Comparison of ENCODE assay signal across 8 cellular contexts in genomic region chr9:124254261-124254682, GRCh38. TPM values are rescaled to one million over a fixed set of nuclear protein-coding genes. Genes with fewer than 3 reads are reported as not detected.
A peak's percentile ranks its signal among the peaks of the same experiment; 100 is the strongest.
DNase-seq lines count a peak whose midpoint lies in the region; ATAC-seq, FAIRE-seq and TF ChIP-seq lines count a peak whose summit lies in the region.

No MANE protein-coding gene starts in this region.

- H3K4me1 ChIP-seq in endodermal cell (ENCODE audit: control insufficient read depth, insufficient read depth, low read length) = peaks cover 2% of the 10 kb centered on the region

- no peak overlapping the region for H3K4me3 Mint-ChIP-seq in activated naive CD8-positive, alpha-beta T cell treated with anti-CD3 and anti-CD28 coated beads for 36 hours
- no peak overlapping the region for H3K4me3 Mint-ChIP-seq in endodermal cell

- ATAC-seq in HG03060 (IDR thresholded peaks at IDR 0.05; ENCODE audit: low read depth, unreplicated experiment) (peak; percentile 56), HG03457 (IDR thresholded peaks at IDR 0.05; ENCODE audit: unreplicated experiment) (no peak), HG03025 (IDR thresholded peaks at IDR 0.05; ENCODE audit: low FRiP score, unreplicated experiment) (no peak)

- peak; percentile 93 for FAIRE-seq in GM19239 (lab: Jason Lieb, UNC)
- FAIRE-seq in HTR-8/SVneo (lab: Jason Lieb, UNC) = no peak

- H3K36me3 Mint-ChIP-seq in activated naive CD8-positive, alpha-beta T cell treated with anti-CD3 and anti-CD28 coated beads for 36 hours = peaks cover 5% of the 10 kb centered on the region
- no peaks in the 10 kb centered on the region for H3K36me3 Mint-ChIP-seq in endodermal cell (ENCODE audit: low read depth)

- H3K9me3 ChIP-seq in endodermal cell (ENCODE audit: control insufficient read depth, low read length) = no peaks in the 10 kb centered on the region

- H3K27me3 ChIP-seq in GM06990 (replicated peaks; ENCODE audit: control insufficient read depth, insufficient read depth, low read length) (no peaks in the 10 kb centered on the region), endodermal cell (ENCODE audit: control insufficient read depth, insufficient read depth, low read length, poor library complexity, severe bottlenecking) (no peaks in the 10 kb centered on the region)

- H3K4me1 Mint-ChIP-seq in activated naive CD8-positive, alpha-beta T cell treated with anti-CD3 and anti-CD28 coated beads for 36 hours = peaks cover 33% of the 10 kb centered on the region
- H3K4me1 Mint-ChIP-seq in endodermal cell = peaks cover 12% of the 10 kb centered on the region

- peak; percentile 78 for DNase-seq in GM06990 (ENCODE audit: extremely low read depth, insufficient read length)
- peak; percentile 65 for DNase-seq in GM19239 (ENCODE audit: insufficient read length, low spot score)
- peak; percentile 60 for DNase-seq in activated naive CD8-positive, alpha-beta T cell treated with anti-CD3 and anti-CD28 coated beads for 36 hours
- DNase-seq in endodermal cell = no peak
- no peak for DNase-seq in HTR-8/SVneo (ENCODE audit: insufficient read length, low spot score)

- 87 to 93% methylated on average over 9 to 10 of the region's 10 CpGs for WGBS in endodermal cell (ENCODE audit: insufficient coverage in 1 of 2, insufficient read length in 1 of 2), 2 experiments

- H3K4me3 ChIP-seq in GM06990 (replicated peaks; ENCODE audit: low read depth, low read length) (no peak overlapping the region; the same call in 1 of the 2 replicates), endodermal cell (ENCODE audit: low read length) (no peak overlapping the region)

- H3K27ac ChIP-seq in endodermal cell (ENCODE audit: low read depth, low read length) = no peak overlapping the region

- peak; percentile 10 for TF ChIP-seq CTCF in GM06990 (IDR thresholded peaks at IDR 0.05; ENCODE audit: insufficient read depth, low read length, poor library complexity, severe bottlenecking)
- no peak for TF ChIP-seq CTCF in endodermal cell (conservative IDR thresholded peaks at IDR 0.05)

- H3K9ac ChIP-seq in endodermal cell (ENCODE audit: extremely low read depth, low read length, poor library complexity, severe bottlenecking) = no peak overlapping the region

- no peak overlapping the region for H3K27ac Mint-ChIP-seq in activated naive CD8-positive, alpha-beta T cell treated with anti-CD3 and anti-CD28 coated beads for 36 hours
- H3K27ac Mint-ChIP-seq in endodermal cell = no peak overlapping the region

- peaks cover 44% of the 10 kb centered on the region for H3K27me3 Mint-ChIP-seq in activated naive CD8-positive, alpha-beta T cell treated with anti-CD3 and anti-CD28 coated beads for 36 hours
- peaks cover 1% of the 10 kb centered on the region for H3K27me3 Mint-ChIP-seq in endodermal cell (ENCODE audit: insufficient read depth)

- H3K9me3 Mint-ChIP-seq in activated naive CD8-positive, alpha-beta T cell treated with anti-CD3 and anti-CD28 coated beads for 36 hours = no peaks in the 10 kb centered on the region
- H3K9me3 Mint-ChIP-seq in endodermal cell = no peaks in the 10 kb centered on the region

- H3K36me3 ChIP-seq in GM06990 (ENCODE audit: control insufficient read depth, insufficient read depth, low read length) (no peaks in the 10 kb centered on the region; the same call in 1 of the 2 replicates), endodermal cell (ENCODE audit: control insufficient read depth, insufficient read depth, low read length) (no peaks in the 10 kb centered on the region)

RNA-seq across cellular contexts. Expression of gene NEK6, which starts 3.5 kb away (rescaled TPM):
- 10 to 100 TPM; 18.8 to 19.4 TPM for total RNA-seq in activated naive CD8-positive, alpha-beta T cell treated with anti-CD3 and anti-CD28 coated beads for 36 hours
- total RNA-seq in endodermal cell = 10 to 100 TPM; 17.1 to 32.5 TPM
- polyA plus RNA-seq in endodermal cell (2013, experiment 1 of 2) = 18.7 TPM
- 19.7 TPM for polyA plus RNA-seq in endodermal cell (2013, experiment 2 of 2)

Comparison
In these comparisons a context has a peak if more than half of its experiments do, and no peak if none do; other contexts are left out.
1. DNase-seq: peak in GM06990 (single experiment), GM19239 (single experiment) and activated naive CD8-positive, alpha-beta T cell treated with anti-CD3 and anti-CD28 coated beads for 36 hours (single experiment); none in endodermal cell (single experiment) and HTR-8/SVneo (single experiment).